ENCODE assay signal across 20 cellular contexts in genomic region chr22:48578138-48579034, GRCh38.
DNase-seq lines count a peak whose midpoint lies in the region; ATAC-seq, FAIRE-seq and TF ChIP-seq lines count a peak whose summit lies in the region.
"Had no signal": no experiment of that assay in that cellular context is flagged by ENCODE, and none has a peak within 500 bp of the region (broad histone marks: within the 10 kb centered on the region; RNA-seq: fewer than 3 reads in every experiment).

No MANE protein-coding gene starts in this region.

- no peaks in the 10 kb centered on the region for H3K36me3 Mint-ChIP-seq in nephron (ENCODE audit: low read depth)
- H3K36me3 Mint-ChIP-seq: T-cell had no signal

- H3K14ac ChIP-seq in H1 (ENCODE audit: insufficient read length) = no peak overlapping the region

- H4K91ac ChIP-seq in H1 (replicated peaks; ENCODE audit: insufficient read length, low read length) = peak overlapping the region; percentile 55

- H3K27me3 ChIP-seq in HepG2 (ENCODE audit: control insufficient read depth in 1 of 2, insufficient read depth in 2 of 2, low read length in 2 of 2) (peaks cover 2 to 11% of the 10 kb centered on the region in 2 experiments; a peak in 3 of 5 replicates), right lobe of liver (peaks cover 0 to 10% of the 10 kb centered on the region in 2 donors), H1 (replicated peaks in 1 of 4; ENCODE audit: control insufficient read depth in 3 of 4, extremely low read depth in 1 of 4, insufficient read depth in 3 of 4, low read length in 3 of 4) (peaks cover 0 to 8% (median 3%) of the 10 kb centered on the region in 4 experiments; a peak in 3 of 7 replicates), thoracic aorta (replicated peaks; ENCODE audit: insufficient read depth) (no peaks in the 10 kb centered on the region)

- no peaks in the 10 kb centered on the region for H3K9me3 ChIP-seq in HepG2 (ENCODE audit: low read length)
- no peaks in the 10 kb centered on the region for H3K9me3 ChIP-seq in right lobe of liver
- H3K9me3 ChIP-seq in H1 (ENCODE audit: insufficient read depth in 2 of 2, low read depth in 1 of 2, low read length in 1 of 2) = no peaks in the 10 kb centered on the region
- H3K9me3 ChIP-seq in thoracic aorta = no peaks in the 10 kb centered on the region
- H3K9me3 ChIP-seq: adrenal gland, HAP-1 had no signal

- H3K9ac ChIP-seq in HepG2 (ENCODE audit: insufficient read depth, low read depth, low read length) (no peak overlapping the region), H1 (replicated peaks in 1 of 4; ENCODE audit: extremely low read depth in 1 of 4, low read depth in 3 of 4, low read length in 3 of 4) (no peak overlapping the region)

- H3K18ac ChIP-seq in H1 (ENCODE audit: extremely low read depth, low read length) = no peak overlapping the region

- peaks cover 19% of the 10 kb centered on the region; the same call in 1 of the 2 replicates for H3K23me2 ChIP-seq in H1 (ENCODE audit: low read depth, low read length)

- H3K79me2 ChIP-seq in HepG2 (ENCODE audit: insufficient read depth, low read length) (no peaks in the 10 kb centered on the region), H1 (ENCODE audit: control insufficient read depth in 1 of 2, insufficient read depth in 2 of 2, low read length in 2 of 2) (peaks cover 0 to 12% of the 10 kb centered on the region in 2 experiments; a peak in 1 of 4 replicates)
- H3K79me2 ChIP-seq: hepatocyte had no signal

- WGBS in HepG2 (ENCODE audit: low lambda C conversion rate) = 47% methylated on average over 12 of the region's 24 CpGs
- 58% methylated on average over 10 of the region's 24 CpGs for WGBS in right lobe of liver (ENCODE audit: insufficient coverage, low coverage, low lambda C conversion rate, missing lambda C conversion rate)
- 95% methylated on average over 19 of the region's 24 CpGs; no CpG with 5 or more reads in 1 of the 2 experiments for WGBS in H1 (ENCODE audit: extremely low coverage in 1 of 2, insufficient coverage in 1 of 2, insufficient read length in 1 of 2, insufficient replicate concordance in 2 of 2, low coverage in 1 of 2, low lambda C conversion rate in 2 of 2, missing lambda C conversion rate in 1 of 2), 2 experiments

- no peak overlapping the region for H3K4me3 ChIP-seq in HepG2 (replicated peaks in 1 of 3; ENCODE audit: insufficient read depth in 1 of 3, low read depth in 2 of 3, low read length in 3 of 3)
- H3K4me3 ChIP-seq in right lobe of liver = no peak overlapping the region
- H3K4me3 ChIP-seq in H1 (ENCODE audit: extremely low read depth in 1 of 4, insufficient read depth in 2 of 4, low read depth in 3 of 4, low read length in 4 of 4) = no peak overlapping the region
- no peak overlapping the region for H3K4me3 ChIP-seq in thoracic aorta
- H3K4me3 ChIP-seq: adrenal gland, HAP-1, hepatocyte had no signal

- DNase-seq in HepG2 (ENCODE audit: low spot score) = no peak
- no peak for DNase-seq in right lobe of liver
- no peak for DNase-seq in H1 (ENCODE audit: low read depth in 1 of 2, low spot score in 2 of 2)
- DNase-seq in thoracic aorta (ENCODE audit: low spot score) = no peak
- DNase-seq in GM19238 (ENCODE audit: insufficient read length, low spot score) = no peak
- DNase-seq in activated CD8-positive, alpha-beta memory T cell treated with anti-CD3 and anti-CD28 coated beads, Interleukin-2, amount 50 U/mL, for 4 hours = no peak
- DNase-seq: activated CD4-positive, alpha-beta T cell treated with anti-CD3 and anti-CD28 coated beads, Interleukin-2, amount 10 ng/mL, durations not matched to agents 7 days and 5 days; activated CD8-positive, alpha-beta memory T cell treated with anti-CD3 and anti-CD28 coated beads, Interleukin-2, amount 50 U/mL, for 48 hours; activated gamma-delta T cell; adrenal gland; GDM1; NCI-H510A; T-cell had no signal

- no peak overlapping the region for H4K5ac ChIP-seq in H1 (ENCODE audit: insufficient read length, low read depth, low read length)

- no peak overlapping the region for H2BK12ac ChIP-seq in H1 (ENCODE audit: low read depth, low read length)

- H3K27ac ChIP-seq in HepG2 (ENCODE audit: extremely low read length, insufficient read depth, low read length) (no peak overlapping the region), right lobe of liver (no peak overlapping the region), H1 (ENCODE audit: low read depth, low read length) (no peak overlapping the region), thoracic aorta (peak overlapping the region; percentile 55 to 60)
- H3K27ac ChIP-seq: adrenal gland had no signal

- H3K4me3 Mint-ChIP-seq in nephron = peak overlapping the region; percentile 61 to 83 (median 77)
- H3K4me3 Mint-ChIP-seq: activated CD4-positive, alpha-beta T cell treated with anti-CD3 and anti-CD28 coated beads, Interleukin-2, amount 10 ng/mL, durations not matched to agents 7 days and 5 days had no signal

- ATAC-seq in HepG2 (0 out of 3 replicates have a peak, but pooled peaks have one; percentile 6), right lobe of liver (no peak), thoracic aorta (ENCODE audit: insufficient number of reproducible peaks, low FRiP score, low read depth) (no peak), GM19463 (IDR thresholded peaks at IDR 0.05; ENCODE audit: unreplicated experiment) (no peak)
- ATAC-seq: T-cell had no signal

- no peaks in the 10 kb centered on the region for H3K9me3 Mint-ChIP-seq in nephron
- H3K9me3 Mint-ChIP-seq: activated CD4-positive, alpha-beta T cell treated with anti-CD3 and anti-CD28 coated beads, Interleukin-2, amount 10 ng/mL, durations not matched to agents 7 days and 5 days; T-cell had no signal

- H2AFZ ChIP-seq in HepG2 (ENCODE audit: low read length) = no peak overlapping the region
- H2AFZ ChIP-seq in H1 (ENCODE audit: low read length) = no peak overlapping the region
- H2AFZ ChIP-seq: hepatocyte had no signal

- peaks cover 16% of the 10 kb centered on the region for H3K4me1 Mint-ChIP-seq in nephron

- H3K4me2 ChIP-seq in HepG2 (ENCODE audit: low read depth, low read length) (peak overlapping the region; percentile 30; the same call in 1 of the 2 replicates), H1 (ENCODE audit: insufficient read depth in 1 of 2, low read depth in 2 of 2, low read length in 2 of 2) (no peak overlapping the region)
- H3K4me2 ChIP-seq: hepatocyte had no signal

- H2BK120ac ChIP-seq in H1 (replicated peaks; ENCODE audit: low read depth, low read length) = no peak overlapping the region

- H2BK20ac ChIP-seq in H1 (ENCODE audit: low read length) = no peak overlapping the region

- H3K27ac Mint-ChIP-seq in nephron = no peak overlapping the region
- H3K27ac Mint-ChIP-seq: T-cell had no signal

- POLR2A ChIA-PET in HepG2 (lab: Yijun Ruan, JAX) (no interaction called here), H1 (lab: Charles Lee; ENCODE audit: partially characterized antibody) (no interaction called here)

- H3K56ac ChIP-seq in H1 (replicated peaks; ENCODE audit: insufficient read length, low read depth, low read length) = no peak overlapping the region

- in situ Hi-C loops in HepG2 (cut with HindIII; ENCODE audit: extremely low pct_ligation_motif_present, low pct_unique_long_range_greater_than_20kb) = no loop called here

- H2BK5ac ChIP-seq in H1 (ENCODE audit: low read depth, low read length) = no peak overlapping the region

- H3K27me3 Mint-ChIP-seq in nephron (ENCODE audit: low read depth) = peaks cover 44% of the 10 kb centered on the region

- CTCF ChIA-PET in HepG2 (lab: Yijun Ruan, JAX; ENCODE audit: low intra/inter-chr PET ratio, low total read pairs) = no interaction called here
- CTCF ChIA-PET in H1 (lab: Charles Lee; ENCODE audit: partially characterized antibody) = no interaction called here

- TF ChIP-seq CTCF in HepG2 (CRISPR knock-in tag; IDR thresholded peaks at IDR 0.05) = no peak
- TF ChIP-seq CTCF in right lobe of liver (IDR thresholded peaks at IDR 0.05) = no peak
- no peak for TF ChIP-seq CTCF in H1 (IDR thresholded peaks at IDR 0.05; ENCODE audit: control extremely low read depth in 1 of 3, insufficient read depth in 1 of 3, low read depth in 1 of 3, low read length in 3 of 3)
- TF ChIP-seq CTCF in nephron (IDR thresholded peaks at IDR 0.05; ENCODE audit: unreplicated experiment in 3 of 3) = no peak
- TF ChIP-seq CTCF in thoracic aorta (IDR thresholded peaks at IDR 0.05) = no peak

- TF ChIP-seq POLR2A in HepG2 (IDR thresholded peaks at IDR 0.05; ENCODE audit: insufficient read depth in 1 of 2, low read depth in 2 of 2, low read length in 2 of 2) (no peak), right lobe of liver (IDR thresholded peaks at IDR 0.05) (no peak), H1 (IDR thresholded peaks at IDR 0.05; ENCODE audit: control extremely low read depth in 1 of 2, low read depth in 2 of 2, low read length in 2 of 2) (no peak)

- peaks cover 3% of the 10 kb centered on the region; the same call in 1 of the 2 replicates for H4K20me1 ChIP-seq in HepG2 (ENCODE audit: insufficient read depth, low read length)
- H4K20me1 ChIP-seq in H1 (replicated peaks in 1 of 2; ENCODE audit: control insufficient read depth in 1 of 2, insufficient read depth in 2 of 2, low read length in 2 of 2) = peaks cover 20 to 28% of the 10 kb centered on the region in 2 experiments

- TF ChIP-seq RAD21 in HepG2 (CRISPR knock-in tag; IDR thresholded peaks at IDR 0.05) (no peak), H1 (IDR thresholded peaks at IDR 0.05 in 1 of 2, conservative IDR thresholded peaks at IDR 0.05 in 1 of 2; ENCODE audit: low read depth in 2 of 2, low read length in 2 of 2) (no peak)

- no peak overlapping the region for H2AK5ac ChIP-seq in H1 (ENCODE audit: low read depth, low read length)

- no peak overlapping the region for H3K23ac ChIP-seq in H1 (ENCODE audit: insufficient read length)

- H3K4me1 ChIP-seq in HepG2 (ENCODE audit: insufficient read depth, low read length) (peaks cover 35% of the 10 kb centered on the region), right lobe of liver (no peaks in the 10 kb centered on the region), H1 (replicated peaks in 1 of 4; ENCODE audit: control insufficient read depth in 3 of 4, insufficient read depth in 4 of 4, low read length in 3 of 4) (peaks cover 0 to 10% (median 4%) of the 10 kb centered on the region in 4 experiments; a peak in 2 of 7 replicates), thoracic aorta (ENCODE audit: control insufficient read depth in 1 of 2, low read depth in 2 of 2) (peaks cover 3 to 42% of the 10 kb centered on the region in 2 donors)
- H3K4me1 ChIP-seq: adrenal gland, HAP-1 had no signal

- no peak overlapping the region for H3K4ac ChIP-seq in H1 (replicated peaks; ENCODE audit: insufficient read length, low read depth, low read length)

- no peak overlapping the region; the same call in 1 of the 2 replicates for H4K8ac ChIP-seq in H1 (ENCODE audit: extremely low read depth, insufficient read depth, low read length)

- H2BK15ac ChIP-seq in H1 (ENCODE audit: low read length) = no peak overlapping the region

- H3K36me3 ChIP-seq in HepG2 (replicated peaks in 1 of 2; ENCODE audit: control insufficient read depth in 1 of 2, insufficient read depth in 2 of 2, low read length in 2 of 2) = no peaks in the 10 kb centered on the region
- H3K36me3 ChIP-seq in right lobe of liver = no peaks in the 10 kb centered on the region
- H3K36me3 ChIP-seq in H1 (ENCODE audit: control insufficient read depth in 2 of 4, insufficient read depth in 4 of 4, low read length in 3 of 4) = no peaks in the 10 kb centered on the region; a peak in 2 of 8 replicates
- H3K36me3 ChIP-seq in thoracic aorta = no peaks in the 10 kb centered on the region
- H3K36me3 ChIP-seq: adrenal gland, HAP-1 had no signal

- no peak for FAIRE-seq in HepG2 (lab: Jason Lieb, UNC)
- FAIRE-seq in H1 (lab: Jason Lieb, UNC) = no peak
- FAIRE-seq: A204.1, GM19239, keratinocyte had no signal

- no peak for TF ChIP-seq EP300 in HepG2 (IDR thresholded peaks at IDR 0.05; ENCODE audit: low read depth in 2 of 2, low read length in 2 of 2)
- TF ChIP-seq EP300 in HepG2 (CRISPR knock-in tag; IDR thresholded peaks at IDR 0.05; ENCODE audit: borderline replicate concordance) = no peak
- TF ChIP-seq EP300 in H1 (IDR thresholded peaks at IDR 0.05; ENCODE audit: borderline replicate concordance in 1 of 2, low read depth in 2 of 2, low read length in 2 of 2) = no peak

- intact Hi-C loops in HepG2 (cut with micrococcal nuclease; ENCODE audit: unreplicated experiment) (loop anchor here (5.0 kb wide), 3 partner anchors 84 to 729 kb away; no protein-coding TSS in a partner anchor), right lobe of liver (cut with DNase I) (loop anchor here in 1 of 2 donors (5.0 kb wide), 1 partner anchor 724 kb away; no protein-coding TSS in a partner anchor)

- H3K79me1 ChIP-seq in H1 (ENCODE audit: low read depth, low read length) = peaks cover 13% of the 10 kb centered on the region

- no TSS peak for BruUV-seq in HepG2 (replicated peaks; lab: Mats Ljungman, UMichigan)

Comparison
In these comparisons a context has a peak if more than half of its experiments do, and no peak if none do; other contexts are left out.
1. H3K27ac ChIP-seq: peak in thoracic aorta (2 of 2); none in HepG2 (single experiment), right lobe of liver (0 of 3) and H1 (single experiment).